Comparison of ENCODE assay signal across 23 cellular contexts in genomic region chr7:116557066-116557585, GRCh38. TPM values are rescaled to one million over a fixed set of nuclear protein-coding genes. Genes with fewer than 3 reads are reported as not detected.
DNase-seq lines count a peak whose midpoint lies in the region; ATAC-seq and TF ChIP-seq lines count a peak whose summit lies in the region.
"Had no signal": no experiment of that assay in that cellular context is flagged by ENCODE, and none has a peak within 500 bp of the region (broad histone marks: within the 10 kb centered on the region; RNA-seq: fewer than 3 reads in every experiment).

No MANE protein-coding gene starts in this region.

- intact Hi-C loops in Right ventricle myocardium inferior (cut with DNase I) = no loop called here
- intact Hi-C loops in gastrocnemius medialis (cut with DNase I; ENCODE audit: low total_unique reads) = no loop called here

- no peak overlapping the region for H3K4me3 ChIP-seq in right atrium auricular region
- H3K4me3 ChIP-seq in coronary artery = no peak overlapping the region
- no peak overlapping the region for H3K4me3 ChIP-seq in gastrocnemius medialis
- H3K4me3 ChIP-seq: hepatocyte, lower lobe of right lung, prostate gland, upper lobe of right lung had no signal

- no peak for ATAC-seq in Right ventricle myocardium inferior
- peak in 1 of 2 donors; percentile 19 for ATAC-seq in gastrocnemius medialis
- no peak for ATAC-seq in GM18909 (IDR thresholded peaks at IDR 0.05; ENCODE audit: poor library complexity, unreplicated experiment)
- no peak for ATAC-seq in HG02763 (IDR thresholded peaks at IDR 0.05; ENCODE audit: unreplicated experiment)
- ATAC-seq: lower lobe of right lung, Panc1, upper lobe of right lung had no signal

- peaks cover 52% of the 10 kb centered on the region for H3K36me3 ChIP-seq in right atrium auricular region
- H3K36me3 ChIP-seq in gastrocnemius medialis = no peaks in the 10 kb centered on the region
- H3K36me3 ChIP-seq: prostate gland had no signal

- H3K9me3 ChIP-seq in right atrium auricular region (no peaks in the 10 kb centered on the region), gastrocnemius medialis (no peaks in the 10 kb centered on the region)
- H3K9me3 ChIP-seq: lower lobe of right lung, prostate gland, upper lobe of right lung had no signal

- peak overlapping the region; percentile 61 to 76 for H3K27ac ChIP-seq in right atrium auricular region
- H3K27ac ChIP-seq in coronary artery = peak overlapping the region; percentile 64 to 71
- peak overlapping the region; percentile 27 to 58 (median 40) for H3K27ac ChIP-seq in gastrocnemius medialis
- H3K27ac ChIP-seq: hepatocyte, lower lobe of right lung, prostate gland, upper lobe of right lung had no signal

- TF ChIP-seq CTCF in right atrium auricular region (IDR thresholded peaks at IDR 0.05) (no peak), coronary artery (IDR thresholded peaks at IDR 0.05) (no peak), gastrocnemius medialis (IDR thresholded peaks at IDR 0.05 in 4 of 5, conservative IDR thresholded peaks at IDR 0.05 in 1 of 5) (no peak), GM10266 (IDR thresholded peaks at IDR 0.05; ENCODE audit: control insufficient read depth, insufficient read depth, low read depth, missing control alignments) (no peak)

- no peak for TF ChIP-seq POLR2A in gastrocnemius medialis (IDR thresholded peaks at IDR 0.05)

- H3K27me3 ChIP-seq in right atrium auricular region = no peaks in the 10 kb centered on the region
- no peaks in the 10 kb centered on the region for H3K27me3 ChIP-seq in gastrocnemius medialis
- H3K27me3 ChIP-seq: hepatocyte, upper lobe of right lung had no signal

- H3K4me1 ChIP-seq in right atrium auricular region = peaks cover 0 to 74% of the 10 kb centered on the region in 2 donors
- peaks cover 9 to 35% of the 10 kb centered on the region in 2 donors for H3K4me1 ChIP-seq in gastrocnemius medialis
- H3K4me1 ChIP-seq: prostate gland had no signal

- in situ Hi-C loops in gastrocnemius medialis (cut with MboI; ENCODE audit: low sequenced_read_pairs in 4 of 4) = no loop called here

- DNase-seq in right atrium auricular region (ENCODE audit: low spot score) = no peak
- DNase-seq in Right ventricle myocardium inferior (ENCODE audit: missing footprints) = no peak
- DNase-seq in coronary artery (ENCODE audit: low spot score) = no peak
- no peak for DNase-seq in gastrocnemius medialis
- DNase-seq in hypothalamus (lab: John Stamatoyannopoulos, UW) = no peak
- DNase-seq in GM10266 (ENCODE audit: extremely low spot score) = no peak
- DNase-seq: activated B cell treated with CpG ODN at 0.5 μM for 24 hours; activated CD4-positive, alpha-beta T cell treated with anti-CD3 and anti-CD28 coated beads, Interleukin-2, amount 50 U/mL, for 48 hours; activated effector memory CD4-positive, alpha-beta T cell treated with anti-CD3 and anti-CD28 coated beads, Interleukin-2, amount 50 U/mL, for 16 hours; C1 segment of cervical spinal cord; lower lobe of right lung; NCI-H1105 treated with DMSO at 0.1 percent for 48 hours; NCI-H2081 treated with DMSO at 0.1 percent for 48 hours; NCI-H446 treated with DMSO at 0.1 percent for 48 hours; small intestine; stimulated activated naive CD4-positive, alpha-beta T cell; upper lobe of right lung had no signal

RNA-seq across cellular contexts. Expression of gene CAV1, which starts 32.3 kb away (rescaled TPM):
- total RNA-seq in right atrium auricular region (100 to 1,000 TPM; 396 to 398 TPM), Right ventricle myocardium inferior (387 TPM), gastrocnemius medialis (10 to 100 TPM; 64.7 to 87.8 (median 71.2) TPM)
- total RNA-seq: T-helper 2 cell treated with Interferon-gamma antibody and Interleukin-4, amounts not matched to agents 100 ng/mL and 5 ng/mL, for 36 hours had no signal

RNA-seq across cellular contexts. Expression of gene CAV2, which starts 57.6 kb away (rescaled TPM):
- 100 to 1,000 TPM; 180 to 278 TPM for total RNA-seq in right atrium auricular region
- total RNA-seq in Right ventricle myocardium inferior = 239 TPM
- 10 to 100 TPM; 12.7 to 26.2 (median 14.9) TPM for total RNA-seq in gastrocnemius medialis
- total RNA-seq: activated B cell treated with CpG ODN at 0.5 μM for 24 hours; T-helper 2 cell treated with Interferon-gamma antibody and Interleukin-4, amounts not matched to agents 100 ng/mL and 5 ng/mL, for 36 hours had no signal
